ENCODE assay signal across 27 cellular contexts in genomic region chr16:82160226-82160625, GRCh38.
"Had no signal": no experiment of that assay in that cellular context is flagged by ENCODE, and none has a peak within 500 bp of the region (broad histone marks: within the 10 kb centered on the region; RNA-seq: fewer than 3 reads in every experiment).

No MANE protein-coding gene starts in this region.

- H3K9me3 ChIP-seq: left ventricle myocardium inferior, ovary, right atrium auricular region, right lobe of liver, stomach, testis, thyroid gland, transverse colon, upper lobe of right lung had no signal

- H3K4me3 Mint-ChIP-seq: immature natural killer cell; mesothelial cell of epicardium; naive thymus-derived CD4-positive, alpha-beta T cell; natural killer cell treated with Interleukin-12 subunit alpha and Interleukin-12 subunit beta and Interleukin-15 and Interleukin-18, amount 100 ng/mL, for 72 hours; stimulated activated naive B cell treated with anti-CD40 and anti-IgM and Interleukin-4, amounts not matched to agents 10 μg/mL and 1 μg/mL and 100 μg/mL, for 72 hours had no signal

- H3K9me3 Mint-ChIP-seq: immature natural killer cell; natural killer cell treated with Interleukin-12 subunit alpha and Interleukin-12 subunit beta and Interleukin-15 and Interleukin-18, amount 100 ng/mL, for 72 hours; stimulated activated naive B cell treated with anti-CD40 and anti-IgM and Interleukin-4, amounts not matched to agents 10 μg/mL and 1 μg/mL and 100 μg/mL, for 72 hours had no signal

- H3K4me1 ChIP-seq: left ventricle myocardium inferior, right atrium auricular region, testis, thyroid gland had no signal

- H3K27ac Mint-ChIP-seq: mesothelial cell of epicardium; natural killer cell treated with Interleukin-12 subunit alpha and Interleukin-12 subunit beta and Interleukin-15 and Interleukin-18, amount 100 ng/mL, for 72 hours; progenitor cell of endocrine pancreas; stimulated activated naive B cell treated with anti-CD40 and anti-IgM and Interleukin-4, amounts not matched to agents 10 μg/mL and 1 μg/mL and 100 μg/mL, for 72 hours had no signal

- H3K27ac ChIP-seq: left ventricle myocardium inferior, ovary, right atrium auricular region, right lobe of liver, stomach, testis, thyroid gland, transverse colon, upper lobe of right lung had no signal

- H3K27me3 ChIP-seq: ovary, right atrium auricular region, right lobe of liver, stomach, testis, thyroid gland, transverse colon, upper lobe of right lung had no signal

- H3K4me3 ChIP-seq: left ventricle myocardium inferior, lung, ovary, right atrium auricular region, right lobe of liver, smooth muscle cell, stomach, testis, thyroid gland, transverse colon, upper lobe of right lung had no signal

- ATAC-seq: left colon; naive thymus-derived CD4-positive, alpha-beta T cell; natural killer cell treated with Interleukin-12 subunit alpha and Interleukin-12 subunit beta and Interleukin-15 and Interleukin-18, amount 100 ng/mL, for 72 hours; right lobe of liver; stimulated activated naive B cell treated with anti-CD40 and anti-IgM and Interleukin-4, amounts not matched to agents 10 μg/mL and 1 μg/mL and 100 μg/mL, for 72 hours; stimulated activated naive CD8-positive, alpha-beta T cell treated with anti-CD3 and anti-CD28 coated beads, Interleukin-15, Interleukin-2, amounts not matched to agents 100 U/mL and 50 U/mL, for 24 hours; upper lobe of right lung had no signal

- H3K27me3 Mint-ChIP-seq: naive thymus-derived CD4-positive, alpha-beta T cell; natural killer cell treated with Interleukin-12 subunit alpha and Interleukin-12 subunit beta and Interleukin-15 and Interleukin-18, amount 100 ng/mL, for 72 hours; progenitor cell of endocrine pancreas; stimulated activated naive B cell treated with anti-CD40 and anti-IgM and Interleukin-4, amounts not matched to agents 10 μg/mL and 1 μg/mL and 100 μg/mL, for 72 hours had no signal

- H3K36me3 ChIP-seq: ovary had no signal

- DNase-seq: hypothalamus; immature natural killer cell; kidney; left colon; left ventricle myocardium inferior; mesendoderm; naive thymus-derived CD4-positive, alpha-beta T cell; ovary; right lobe of liver; stimulated activated CD4-positive, alpha-beta T cell treated with anti-CD3 and anti-CD28 coated beads, Interleukin-15, amount 100 ng/mL, for 24 hours; stimulated activated CD4-positive, alpha-beta T cell treated with anti-CD3 and anti-CD28 coated beads, Interleukin-2, amount 100 ng/mL, for 24 hours; stimulated activated CD4-positive, alpha-beta T cell treated with anti-CD3 and anti-CD28 coated beads, Interleukin-4, amount 100 ng/mL, for 1 hour; stimulated activated naive B cell treated with anti-CD40 and anti-IgM and Interleukin-4, amounts not matched to agents 10 μg/mL and 1 μg/mL and 100 μg/mL, for 72 hours; stimulated activated naive CD8-positive, alpha-beta T cell treated with anti-CD3 and anti-CD28 coated beads, Interleukin-15, Interleukin-2, amounts not matched to agents 100 U/mL and 50 U/mL, for 24 hours; stomach; testis; thyroid gland; transverse colon; upper lobe of right lung had no signal

- H3K4me2 ChIP-seq: smooth muscle cell had no signal

- FAIRE-seq: islet of Langerhans, kidney, urothelium cell line had no signal
